In the genomic region with DNA sequence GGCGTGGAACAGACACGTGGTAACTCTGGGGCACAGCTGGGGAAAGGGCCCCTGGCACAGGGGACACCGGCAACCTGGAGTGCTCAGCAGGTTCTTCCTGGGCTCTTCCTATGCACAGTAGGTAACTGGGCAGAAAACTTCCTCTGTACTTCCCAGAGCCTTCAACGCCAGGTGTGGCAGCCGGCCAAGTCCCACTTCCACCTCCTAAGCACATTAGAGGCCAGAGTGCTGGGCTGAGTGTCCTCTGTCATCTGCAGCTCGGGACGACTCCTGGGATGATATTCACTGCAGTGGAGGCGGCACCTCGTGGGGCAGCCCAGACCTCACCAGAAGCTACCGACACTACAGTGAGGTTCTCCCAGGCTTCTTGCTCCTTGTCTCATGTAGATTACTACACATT, we compare ENCODE assay signal across 14 cellular contexts.
"Had no signal": no experiment of that assay in that cellular context is flagged by ENCODE, and none has a peak within 500 bp of the region (broad histone marks: within the 10 kb centered on the region; RNA-seq: fewer than 3 reads in every experiment).

No MANE protein-coding gene starts in this region.

- H3K4me1 ChIP-seq: foreskin keratinocyte, sigmoid colon, testis had no signal

- H3K4me3 Mint-ChIP-seq: activated CD4-positive, alpha-beta memory T cell treated with anti-CD3 and anti-CD28 coated beads, Interleukin-2, amount 10 ng/mL, durations not matched to agents 7 days and 5 days; activated T-helper 17 cell treated with anti-CD3 and anti-CD28 coated beads, Interleukin-2, amount 50 U/mL, for 72 hours; natural killer cell treated with Interleukin-12 subunit alpha and Interleukin-12 subunit beta and Interleukin-15 and Interleukin-18, amount 100 ng/mL, for 72 hours; stimulated activated naive CD8-positive, alpha-beta T cell treated with anti-CD3 and anti-CD28 coated beads, Interleukin-15, Interleukin-2, amounts not matched to agents 100 ng/mL and 50 ng/mL, for 24 hours had no signal

- H3K27ac ChIP-seq: foreskin keratinocyte, sigmoid colon, testis had no signal

- H3K27ac Mint-ChIP-seq: activated CD4-positive, alpha-beta memory T cell treated with anti-CD3 and anti-CD28 coated beads, Interleukin-2, amount 10 ng/mL, durations not matched to agents 7 days and 5 days; activated T-helper 17 cell treated with anti-CD3 and anti-CD28 coated beads, Interleukin-2, amount 50 U/mL, for 72 hours; natural killer cell treated with Interleukin-12 subunit alpha and Interleukin-12 subunit beta and Interleukin-15 and Interleukin-18, amount 100 ng/mL, for 72 hours; progenitor cell of endocrine pancreas had no signal

- H3K27me3 ChIP-seq: brain microvascular endothelial cell, foreskin keratinocyte, sigmoid colon, testis had no signal

- H3K9me3 ChIP-seq: sigmoid colon, testis had no signal

- H3K4me1 Mint-ChIP-seq: activated T-helper 17 cell treated with anti-CD3 and anti-CD28 coated beads, Interleukin-2, amount 50 U/mL, for 72 hours had no signal

- ATAC-seq: activated naive CD4-positive, alpha-beta T cell treated with anti-CD3 and anti-CD28 coated beads, Interleukin-2, amount 50 U/mL, for 72 hours; activated T-helper 17 cell treated with anti-CD3 and anti-CD28 coated beads, Interleukin-2, amount 50 U/mL, for 72 hours; foreskin keratinocyte; natural killer cell treated with Interleukin-12 subunit alpha and Interleukin-12 subunit beta and Interleukin-15 and Interleukin-18, amount 100 ng/mL, for 72 hours had no signal

- H3K27me3 Mint-ChIP-seq: activated CD4-positive, alpha-beta memory T cell treated with anti-CD3 and anti-CD28 coated beads, Interleukin-2, amount 10 ng/mL, durations not matched to agents 7 days and 5 days; activated T-helper 17 cell treated with anti-CD3 and anti-CD28 coated beads, Interleukin-2, amount 50 U/mL, for 72 hours; natural killer cell treated with Interleukin-12 subunit alpha and Interleukin-12 subunit beta and Interleukin-15 and Interleukin-18, amount 100 ng/mL, for 72 hours; progenitor cell of endocrine pancreas; stimulated activated naive CD8-positive, alpha-beta T cell treated with anti-CD3 and anti-CD28 coated beads, Interleukin-15, Interleukin-2, amounts not matched to agents 100 ng/mL and 50 ng/mL, for 24 hours had no signal

- H3K9me3 Mint-ChIP-seq: activated CD4-positive, alpha-beta memory T cell treated with anti-CD3 and anti-CD28 coated beads, Interleukin-2, amount 10 ng/mL, durations not matched to agents 7 days and 5 days; activated naive CD4-positive, alpha-beta T cell treated with anti-CD3 and anti-CD28 coated beads, Interleukin-2, amount 50 U/mL, for 72 hours; activated T-helper 17 cell treated with anti-CD3 and anti-CD28 coated beads, Interleukin-2, amount 50 U/mL, for 72 hours; natural killer cell treated with Interleukin-12 subunit alpha and Interleukin-12 subunit beta and Interleukin-15 and Interleukin-18, amount 100 ng/mL, for 72 hours; stimulated activated naive CD8-positive, alpha-beta T cell treated with anti-CD3 and anti-CD28 coated beads, Interleukin-15, Interleukin-2, amounts not matched to agents 100 ng/mL and 50 ng/mL, for 24 hours had no signal

- DNase-seq: activated CD4-positive, alpha-beta memory T cell treated with anti-CD3 and anti-CD28 coated beads, Interleukin-2, amount 10 ng/mL, durations not matched to agents 7 days and 5 days; activated CD4-positive, alpha-beta T cell treated with anti-CD3 and anti-CD28 coated beads for 1 hour; brain microvascular endothelial cell; islet precursor cell; occipital lobe; sigmoid colon; stimulated activated CD4-positive, alpha-beta T cell treated with anti-CD3 and anti-CD28 coated beads, Interleukin-2, amount 100 ng/mL, for 24 hours; testis had no signal

- H3K4me3 ChIP-seq: sigmoid colon, testis had no signal
